Comparison of ENCODE assay signal across 21 cellular contexts in the genomic region with DNA sequence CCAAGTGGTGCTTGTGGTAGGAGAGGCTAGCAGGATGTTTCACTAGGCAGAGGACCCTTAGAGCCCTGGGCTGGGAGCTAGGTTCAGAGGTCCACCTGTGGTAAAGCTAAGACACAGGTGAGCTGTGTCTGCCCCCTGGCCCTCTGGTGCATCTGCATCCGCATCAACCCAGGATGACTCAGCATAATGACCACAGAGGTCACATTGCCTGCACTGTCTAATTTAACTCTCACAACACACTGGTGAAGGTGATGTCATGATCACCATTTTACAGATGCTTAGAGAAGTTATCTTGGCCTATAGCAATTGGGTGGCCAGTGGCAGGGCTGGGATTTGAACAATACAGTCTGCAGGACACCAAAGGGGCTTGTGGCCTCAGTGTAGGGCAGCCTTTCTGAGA. TPM values are rescaled to one million over a fixed set of nuclear protein-coding genes. Genes with fewer than 3 reads are reported as not detected.
DNase-seq lines count a peak whose midpoint lies in the region; ATAC-seq and TF ChIP-seq lines count a peak whose summit lies in the region.
"Had no signal": no experiment of that assay in that cellular context is flagged by ENCODE, and none has a peak within 500 bp of the region (broad histone marks: within the 10 kb centered on the region; RNA-seq: fewer than 3 reads in every experiment).

No MANE protein-coding gene starts in this region.

- H3K36me3 ChIP-seq in right atrium auricular region: peaks cover 36% of the 10 kb centered on the region
- H3K36me3 ChIP-seq: transverse colon had no signal

- DNase-seq in Right ventricle myocardium superior (no peak), right atrium auricular region (ENCODE audit: low spot score) (no peak), RPMI7951 (ENCODE audit: low read depth) (peak; percentile 7)
- no peak for DNase-seq in stimulated activated naive B cell treated with anti-CD40 and anti-IgM and Interleukin-4, amounts not matched to agents 10 μg/mL and 1 μg/mL and 100 μg/mL, for 72 hours
- DNase-seq in activated T-cell treated with anti-CD3 and anti-CD28 coated beads, Interleukin-2, amount 50 U/mL, for 1 hour: no peak
- no peak for DNase-seq in stimulated activated CD4-positive, alpha-beta T cell treated with anti-CD3 and anti-CD28 coated beads, Interleukin-4, amount 100 ng/mL, for 1 hour
- no peak for DNase-seq in activated CD8-positive, alpha-beta memory T cell treated with anti-CD3 and anti-CD28 coated beads for 24 hours
- DNase-seq: activated CD4-positive, CD25-positive, alpha-beta regulatory T cell; effector CD4-positive, alpha-beta T cell; H9; NCI-H2081 treated with DMSO at 0.1 percent for 48 hours; NCI-H748 treated with DMSO at 0.1 percent for 48 hours; right lobe of liver; stimulated activated CD4-positive, alpha-beta T cell treated with anti-CD3 and anti-CD28 coated beads, Interleukin-4, amount 100 ng/mL, for 4 hours; T-helper 17 cell; transverse colon had no signal

- H3K4me3 Mint-ChIP-seq in stimulated activated naive B cell treated with anti-CD40 and anti-IgM and Interleukin-4, amounts not matched to agents 10 μg/mL and 1 μg/mL and 100 μg/mL, for 72 hours: no peak overlapping the region
- H3K4me3 Mint-ChIP-seq: activated naive CD8-positive, alpha-beta T cell; H9; T-helper 17 cell had no signal

- H3K27me3 ChIP-seq in right atrium auricular region: no peaks in the 10 kb centered on the region
- H3K27me3 ChIP-seq: right lobe of liver had no signal

- no peaks in the 10 kb centered on the region for H3K9me3 Mint-ChIP-seq in stimulated activated naive B cell treated with anti-CD40 and anti-IgM and Interleukin-4, amounts not matched to agents 10 μg/mL and 1 μg/mL and 100 μg/mL, for 72 hours
- H3K9me3 Mint-ChIP-seq: H9 had no signal

- intact Hi-C loops in Right ventricle myocardium superior (cut with DNase I): no loop called here

- H3K36me3 Mint-ChIP-seq in stimulated activated naive B cell treated with anti-CD40 and anti-IgM and Interleukin-4, amounts not matched to agents 10 μg/mL and 1 μg/mL and 100 μg/mL, for 72 hours: no peaks in the 10 kb centered on the region
- H3K36me3 Mint-ChIP-seq: activated naive CD8-positive, alpha-beta T cell had no signal

- peak; percentile 42 for ATAC-seq in Right ventricle myocardium superior (ENCODE audit: poor library complexity)
- ATAC-seq in HG02973 (IDR thresholded peaks at IDR 0.05; ENCODE audit: unreplicated experiment): peak; percentile 64
- peak; percentile 36 to 41 for ATAC-seq in stimulated activated naive B cell treated with anti-CD40 and anti-IgM and Interleukin-4, amounts not matched to agents 10 μg/mL and 1 μg/mL and 100 μg/mL, for 72 hours (replicated peaks)
- ATAC-seq: T-helper 17 cell had no signal

- peaks cover 4 to 30% of the 10 kb centered on the region in 2 donors for H3K27me3 Mint-ChIP-seq in stimulated activated naive B cell treated with anti-CD40 and anti-IgM and Interleukin-4, amounts not matched to agents 10 μg/mL and 1 μg/mL and 100 μg/mL, for 72 hours

- no peaks in the 10 kb centered on the region for H3K4me1 ChIP-seq in right atrium auricular region
- H3K4me1 ChIP-seq: right lobe of liver, transverse colon had no signal

- H3K4me3 ChIP-seq in right atrium auricular region: no peak overlapping the region
- H3K4me3 ChIP-seq: right lobe of liver, transverse colon had no signal

- no peaks in the 10 kb centered on the region for H3K9me3 ChIP-seq in right atrium auricular region
- H3K9me3 ChIP-seq: right lobe of liver, transverse colon had no signal

- no peak overlapping the region for H3K27ac ChIP-seq in right atrium auricular region
- H3K27ac ChIP-seq: right lobe of liver, transverse colon had no signal

- TF ChIP-seq CTCF in right atrium auricular region (IDR thresholded peaks at IDR 0.05): no peak

- peaks cover 0 to 5% of the 10 kb centered on the region in 2 donors for H3K4me1 Mint-ChIP-seq in stimulated activated naive B cell treated with anti-CD40 and anti-IgM and Interleukin-4, amounts not matched to agents 10 μg/mL and 1 μg/mL and 100 μg/mL, for 72 hours
- H3K4me1 Mint-ChIP-seq: T-helper 17 cell had no signal

- H3K27ac Mint-ChIP-seq in stimulated activated naive B cell treated with anti-CD40 and anti-IgM and Interleukin-4, amounts not matched to agents 10 μg/mL and 1 μg/mL and 100 μg/mL, for 72 hours: no peak overlapping the region
- H3K27ac Mint-ChIP-seq: activated naive CD8-positive, alpha-beta T cell; H9; T-helper 17 cell had no signal

RNA-seq across cellular contexts. Expression of a gene that starts 33.1 kb away (rescaled TPM):
- 0.24 TPM for total RNA-seq in Right ventricle myocardium superior
- not detected for total RNA-seq in right atrium auricular region
- not detected in 2 replicates for total RNA-seq in RPMI7951 (2014; rRNA removed; shearing (Covaris generic))
- total RNA-seq: bronchial epithelial cell, H9, HT-29, lung microvascular endothelial cell, T-helper 17 cell, transverse colon had no signal
